Comparison of ENCODE assay signal across 22 cellular contexts in the genomic region with DNA sequence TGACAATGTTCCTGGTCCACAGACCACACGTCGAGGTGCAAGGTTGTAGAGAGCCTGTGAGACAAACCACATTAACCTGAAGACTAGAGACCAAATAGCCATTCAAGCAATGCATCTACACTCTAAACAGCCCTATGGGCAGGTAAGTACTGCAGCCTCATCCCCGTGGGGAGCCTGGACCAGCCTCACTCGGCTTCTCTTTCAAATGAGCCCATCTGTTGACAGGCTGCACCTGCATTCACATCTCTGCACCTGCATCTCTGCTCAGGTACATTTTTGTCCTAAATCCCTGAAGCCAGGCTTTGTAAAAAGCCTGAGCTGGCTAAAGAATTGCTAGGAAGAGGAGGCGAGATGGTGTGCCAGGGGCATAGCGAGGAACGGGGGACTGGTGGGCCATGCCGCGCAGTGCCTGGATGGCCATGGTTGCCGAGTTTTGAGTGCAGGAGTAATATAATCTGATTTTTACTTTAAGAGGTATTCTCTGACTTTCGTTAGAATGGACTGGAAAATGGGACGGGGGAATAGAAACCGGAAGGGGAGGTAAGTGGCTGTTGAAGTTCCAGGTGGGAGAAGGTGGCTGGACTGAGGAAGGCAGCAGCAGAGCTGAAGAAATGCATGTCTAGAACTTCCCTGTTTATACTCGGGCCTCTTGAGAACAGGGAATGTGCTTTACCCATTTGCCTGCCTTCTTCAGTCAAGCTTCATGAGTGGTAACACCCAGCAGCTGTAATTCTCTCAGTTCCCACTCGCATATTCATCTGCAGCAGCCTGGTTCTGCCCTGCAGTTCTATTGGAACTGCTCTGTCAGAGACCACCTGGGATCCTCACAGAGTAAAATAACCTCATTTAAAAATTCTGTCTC.
"Had no signal": no experiment of that assay in that cellular context is flagged by ENCODE, and none has a peak within 500 bp of the region (broad histone marks: within the 10 kb centered on the region; RNA-seq: fewer than 3 reads in every experiment).

No MANE protein-coding gene starts in this region.

- H3K4me3 ChIP-seq: breast epithelium, coronary artery, lung, testis had no signal

- ATAC-seq: activated CD4-positive, CD25-positive, alpha-beta regulatory T cell treated with anti-CD3 and anti-CD28 coated beads, Interleukin-2, amount 50 U/mL, for 24 hours; activated CD8-positive, alpha-beta T cell treated with anti-CD3 and anti-CD28 coated beads, Interleukin-2, amount 10 ng/mL, durations not matched to agents 7 days and 5 days; activated T-cell treated with anti-CD3 and anti-CD28 coated beads, Interleukin-2, amount 50 U/mL, for 72 hours; left colon; natural killer cell treated with Interleukin-12 subunit alpha and Interleukin-12 subunit beta and Interleukin-15 and Interleukin-18, amount 100 ng/mL, for 72 hours; sciatic nerve; stimulated activated memory B cell treated with anti-CD40 and anti-IgM and Interleukin-4, amounts not matched to agents 10 μg/mL and 1 μg/mL and 100 μg/mL, for 72 hours had no signal

- H3K27ac ChIP-seq: breast epithelium, coronary artery, testis had no signal

- H3K27me3 ChIP-seq: breast epithelium, testis had no signal

- H3K36me3 ChIP-seq: breast epithelium had no signal

- DNase-seq: activated CD4-positive, alpha-beta T cell treated with anti-CD3 and anti-CD28 coated beads, Interleukin-2, amount 10 ng/mL, durations not matched to agents 7 days and 5 days; activated CD8-positive, alpha-beta memory T cell treated with anti-CD3 and anti-CD28 coated beads, Interleukin-2, amount 50 U/mL, for 4 hours; activated CD8-positive, alpha-beta T cell treated with anti-CD3 and anti-CD28 coated beads, Interleukin-2, amount 10 ng/mL, durations not matched to agents 7 days and 5 days; activated effector memory CD4-positive, alpha-beta T cell treated with anti-CD3 and anti-CD28 coated beads, Interleukin-2, amount 50 U/mL, for 16 hours; activated T-cell treated with anti-CD3 and anti-CD28 coated beads, Interleukin-2, amount 50 U/mL, for 72 hours; erythroblast; foreskin melanocyte; glutamatergic neuron; hippocampal formation; islet precursor cell; left colon; nucleus accumbens; stimulated activated CD4-positive, alpha-beta T cell treated with anti-CD3 and anti-CD28 coated beads, Interleukin-4, amount 100 ng/mL, for 4 hours; T-helper 9 cell; testis had no signal

- H3K9me3 ChIP-seq: breast epithelium, testis had no signal
